ENCODE assay signal across 10 cellular contexts in genomic region chr18:77061291-77061945, GRCh38.
A peak's percentile ranks its signal among the peaks of the same experiment; 100 is the strongest.
DNase-seq lines count a peak whose midpoint lies in the region; ATAC-seq, FAIRE-seq and TF ChIP-seq lines count a peak whose summit lies in the region.
"Had no signal": no experiment of that assay in that cellular context is flagged by ENCODE, and none has a peak within 500 bp of the region (broad histone marks: within the 10 kb centered on the region; RNA-seq: fewer than 3 reads in every experiment).

No MANE protein-coding gene starts in this region.

- peak overlapping the region; percentile 96 for H3K27ac Mint-ChIP-seq in activated naive CD8-positive, alpha-beta T cell treated with anti-CD3 and anti-CD28 coated beads for 36 hours

- H3K4me3 ChIP-seq in liver (ENCODE audit: low read depth in 1 of 3, low read length in 3 of 3) (no peak overlapping the region), HepG2 (replicated peaks in 1 of 3; ENCODE audit: insufficient read depth in 1 of 3, low read depth in 2 of 3, low read length in 3 of 3) (no peak overlapping the region), mucosa of rectum (ENCODE audit: low read length in 2 of 2) (no peak overlapping the region)
- H3K4me3 ChIP-seq: lung had no signal

- H3K4me3 Mint-ChIP-seq in activated naive CD8-positive, alpha-beta T cell treated with anti-CD3 and anti-CD28 coated beads for 36 hours, result no peak overlapping the region

- in situ Hi-C loops in HepG2 (cut with HindIII; ENCODE audit: extremely low pct_ligation_motif_present, low pct_unique_long_range_greater_than_20kb), result no loop called here

- no peak overlapping the region for H3K4me2 ChIP-seq in HepG2 (ENCODE audit: low read depth, low read length)

- no peaks in the 10 kb centered on the region for H3K79me2 ChIP-seq in HepG2 (ENCODE audit: insufficient read depth, low read length)

- ATAC-seq in HepG2, result no peak
- no peak for ATAC-seq in GM18517 (IDR thresholded peaks at IDR 0.05; ENCODE audit: unreplicated experiment)

- no peaks in the 10 kb centered on the region for H3K9me3 ChIP-seq in liver (ENCODE audit: control insufficient read depth in 4 of 4, low read length in 3 of 4)
- no peaks in the 10 kb centered on the region for H3K9me3 ChIP-seq in HepG2 (ENCODE audit: low read length)
- H3K9me3 ChIP-seq in mucosa of rectum (ENCODE audit: control insufficient read depth in 2 of 2, low read length in 2 of 2), result no peaks in the 10 kb centered on the region

- TF ChIP-seq RAD21 in liver (IDR thresholded peaks at IDR 0.05) (no peak), HepG2 (CRISPR knock-in tag; IDR thresholded peaks at IDR 0.05) (no peak)

- H3K27me3 Mint-ChIP-seq in activated naive CD8-positive, alpha-beta T cell treated with anti-CD3 and anti-CD28 coated beads for 36 hours, result no peaks in the 10 kb centered on the region

- peaks cover 1% of the 10 kb centered on the region for H3K9me3 Mint-ChIP-seq in activated naive CD8-positive, alpha-beta T cell treated with anti-CD3 and anti-CD28 coated beads for 36 hours

- 83% methylated on average over 6 of the region's 6 CpGs for WGBS in liver
- WGBS in HepG2 (ENCODE audit: low lambda C conversion rate), result 92% methylated on average over 6 of the region's 6 CpGs

- no peak overlapping the region for H2AFZ ChIP-seq in HepG2 (ENCODE audit: low read length)

- peaks cover 73% of the 10 kb centered on the region for H3K36me3 Mint-ChIP-seq in activated naive CD8-positive, alpha-beta T cell treated with anti-CD3 and anti-CD28 coated beads for 36 hours

- H3K27me3 ChIP-seq in liver (ENCODE audit: control insufficient read depth in 4 of 4, insufficient read depth in 4 of 4, low read length in 3 of 4), result no peaks in the 10 kb centered on the region
- no peaks in the 10 kb centered on the region for H3K27me3 ChIP-seq in HepG2 (ENCODE audit: control insufficient read depth in 1 of 2, insufficient read depth in 2 of 2, low read length in 2 of 2)
- no peaks in the 10 kb centered on the region for H3K27me3 ChIP-seq in mucosa of rectum (ENCODE audit: control insufficient read depth in 2 of 2, insufficient read depth in 2 of 2, low read length in 2 of 2)

- no peak overlapping the region for H3K9ac ChIP-seq in liver (ENCODE audit: low read depth in 1 of 2, low read length in 2 of 2)
- no peak overlapping the region for H3K9ac ChIP-seq in HepG2 (ENCODE audit: insufficient read depth, low read depth, low read length)
- H3K9ac ChIP-seq in mucosa of rectum (ENCODE audit: low read depth in 1 of 2, low read length in 2 of 2), result no peak overlapping the region

- FAIRE-seq in HepG2 (lab: Jason Lieb, UNC), result no peak

- DNase-seq in HepG2 (ENCODE audit: low spot score) (no peak), NCI-H1417 (lab: John Stamatoyannopoulos, UW) (no peak), hepatic stellate cell (ENCODE audit: low spot score) (no peak), RWPE1 (ENCODE audit: low spot score) (no peak)
- no peak for DNase-seq in activated naive CD8-positive, alpha-beta T cell treated with anti-CD3 and anti-CD28 coated beads for 36 hours
- DNase-seq: activated CD4-positive, alpha-beta T cell treated with anti-CD3 and anti-CD28 coated beads for 1 hour had no signal

- BruUV-seq in HepG2 (replicated peaks; lab: Mats Ljungman, UMichigan), result no TSS peak

- H3K36me3 ChIP-seq in liver (ENCODE audit: control insufficient read depth in 4 of 4, insufficient read depth in 3 of 4, low read depth in 1 of 4, low read length in 3 of 4) (peaks cover 3 to 23% (median 11%) of the 10 kb centered on the region in 4 donors), HepG2 (replicated peaks in 1 of 2; ENCODE audit: control insufficient read depth in 1 of 2, insufficient read depth in 2 of 2, low read length in 2 of 2) (no peaks in the 10 kb centered on the region; a peak in 2 of 5 replicates), mucosa of rectum (ENCODE audit: control insufficient read depth in 2 of 2, insufficient read depth in 2 of 2, low read length in 2 of 2) (peaks cover 10 to 12% of the 10 kb centered on the region in 2 donors)

- no peaks in the 10 kb centered on the region for H4K20me1 ChIP-seq in HepG2 (ENCODE audit: insufficient read depth, low read length)

- intact Hi-C loops in HepG2 (cut with micrococcal nuclease; ENCODE audit: unreplicated experiment), result no loop called here

- CTCF ChIA-PET in HepG2 (lab: Yijun Ruan, JAX; ENCODE audit: low intra/inter-chr PET ratio, low total read pairs), result no interaction called here
- CTCF ChIA-PET in RWPE1 (lab: Yijun Ruan, JAX), result no interaction called here

- peaks cover 2 to 16% (median 7%) of the 10 kb centered on the region in 4 donors for H3K4me1 ChIP-seq in liver (ENCODE audit: control insufficient read depth in 4 of 4, insufficient read depth in 4 of 4, low read length in 3 of 4)
- peaks cover 12% of the 10 kb centered on the region for H3K4me1 ChIP-seq in HepG2 (ENCODE audit: insufficient read depth, low read length)
- H3K4me1 ChIP-seq in mucosa of rectum (ENCODE audit: control insufficient read depth in 2 of 2, insufficient read depth in 2 of 2, low read length in 2 of 2), result peaks cover 23 to 27% of the 10 kb centered on the region in 2 donors

- peaks cover 77% of the 10 kb centered on the region for H3K4me1 Mint-ChIP-seq in activated naive CD8-positive, alpha-beta T cell treated with anti-CD3 and anti-CD28 coated beads for 36 hours

- H3K27ac ChIP-seq in liver (ENCODE audit: low read depth in 1 of 2, low read length in 2 of 2) (peak overlapping the region; percentile 15 to 47), HepG2 (ENCODE audit: extremely low read length, insufficient read depth, low read length) (no peak overlapping the region), mucosa of rectum (ENCODE audit: low read depth in 2 of 2, low read length in 2 of 2) (peak overlapping the region; percentile 71 to 81), RWPE1 (no peak overlapping the region)

- no peak for TF ChIP-seq EP300 in HepG2 (IDR thresholded peaks at IDR 0.05; ENCODE audit: low read depth in 2 of 2, low read length in 2 of 2)
- TF ChIP-seq EP300 in HepG2 (CRISPR knock-in tag; IDR thresholded peaks at IDR 0.05; ENCODE audit: borderline replicate concordance), result no peak

- POLR2A ChIA-PET in HepG2 (lab: Yijun Ruan, JAX), result no interaction called here
- POLR2A ChIA-PET in RWPE1 (lab: Yijun Ruan, JAX; ENCODE audit: low non-redundant PET), result no interaction called here

- no peak for TF ChIP-seq POLR2A in HepG2 (IDR thresholded peaks at IDR 0.05; ENCODE audit: insufficient read depth in 1 of 2, low read depth in 2 of 2, low read length in 2 of 2)

- TF ChIP-seq CTCF in liver (IDR thresholded peaks at IDR 0.05; ENCODE audit: low read depth, low read length, missing input control), result no peak
- TF ChIP-seq CTCF in HepG2 (CRISPR knock-in tag; IDR thresholded peaks at IDR 0.05), result no peak
- no peak for TF ChIP-seq CTCF in RWPE1 (conservative IDR thresholded peaks at IDR 0.05; ENCODE audit: low read depth)

TF ChIP-seq in liver, 16 proteins besides CTCF, POLR2A, EP300 and RAD21 (continues in another document):
- TF ChIP-seq, protein P1, sequence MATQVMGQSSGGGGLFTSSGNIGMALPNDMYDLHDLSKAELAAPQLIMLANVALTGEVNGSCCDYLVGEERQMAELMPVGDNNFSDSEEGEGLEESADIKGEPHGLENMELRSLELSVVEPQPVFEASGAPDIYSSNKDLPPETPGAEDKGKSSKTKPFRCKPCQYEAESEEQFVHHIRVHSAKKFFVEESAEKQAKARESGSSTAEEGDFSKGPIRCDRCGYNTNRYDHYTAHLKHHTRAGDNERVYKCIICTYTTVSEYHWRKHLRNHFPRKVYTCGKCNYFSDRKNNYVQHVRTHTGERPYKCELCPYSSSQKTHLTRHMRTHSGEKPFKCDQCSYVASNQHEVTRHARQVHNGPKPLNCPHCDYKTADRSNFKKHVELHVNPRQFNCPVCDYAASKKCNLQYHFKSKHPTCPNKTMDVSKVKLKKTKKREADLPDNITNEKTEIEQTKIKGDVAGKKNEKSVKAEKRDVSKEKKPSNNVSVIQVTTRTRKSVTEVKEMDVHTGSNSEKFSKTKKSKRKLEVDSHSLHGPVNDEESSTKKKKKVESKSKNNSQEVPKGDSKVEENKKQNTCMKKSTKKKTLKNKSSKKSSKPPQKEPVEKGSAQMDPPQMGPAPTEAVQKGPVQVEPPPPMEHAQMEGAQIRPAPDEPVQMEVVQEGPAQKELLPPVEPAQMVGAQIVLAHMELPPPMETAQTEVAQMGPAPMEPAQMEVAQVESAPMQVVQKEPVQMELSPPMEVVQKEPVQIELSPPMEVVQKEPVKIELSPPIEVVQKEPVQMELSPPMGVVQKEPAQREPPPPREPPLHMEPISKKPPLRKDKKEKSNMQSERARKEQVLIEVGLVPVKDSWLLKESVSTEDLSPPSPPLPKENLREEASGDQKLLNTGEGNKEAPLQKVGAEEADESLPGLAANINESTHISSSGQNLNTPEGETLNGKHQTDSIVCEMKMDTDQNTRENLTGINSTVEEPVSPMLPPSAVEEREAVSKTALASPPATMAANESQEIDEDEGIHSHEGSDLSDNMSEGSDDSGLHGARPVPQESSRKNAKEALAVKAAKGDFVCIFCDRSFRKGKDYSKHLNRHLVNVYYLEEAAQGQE (IDR thresholded peaks at IDR 0.05), result no peak
- TF ChIP-seq TAF1 (conservative IDR thresholded peaks at IDR 0.05) (no peak), HNF4A (conservative IDR thresholded peaks at IDR 0.05) (no peak)

TF ChIP-seq in HepG2, 621 proteins besides CTCF, POLR2A, EP300 and RAD21 (continues in another document):
- TF ChIP-seq ZNF605 (CRISPR knock-in tag; IDR thresholded peaks at IDR 0.05) (no peak), HOXA5 (CRISPR knock-in tag; IDR thresholded peaks at IDR 0.05) (no peak), IKZF5 (CRISPR knock-in tag; IDR thresholded peaks at IDR 0.05) (no peak), HES4 (CRISPR knock-in tag; IDR thresholded peaks at IDR 0.05; ENCODE audit: borderline replicate concordance) (no peak)

Comparison
In these comparisons a context has a peak if more than half of its experiments do, and no peak if none do; other contexts are left out.
1. H3K27ac ChIP-seq: peak in liver (2 of 2) and mucosa of rectum (2 of 2); none in HepG2 (single experiment) and RWPE1 (single experiment).